ENCODE assay signal across 8 cellular contexts in genomic region chr17:81429353-81429774, GRCh38. TPM values are rescaled to one million over a fixed set of nuclear protein-coding genes. Genes with fewer than 3 reads are reported as not detected.
DNase-seq lines count a peak whose midpoint lies in the region; ATAC-seq and TF ChIP-seq lines count a peak whose summit lies in the region.

No MANE protein-coding gene starts in this region.

- H3F3A ChIP-seq in MM.1S (ENCODE audit: insufficient read depth, low read length): no peaks in the 10 kb centered on the region

- no peaks in the 10 kb centered on the region for H3K9me3 Mint-ChIP-seq in activated T-helper 17 cell treated with anti-CD3 and anti-CD28 coated beads, Interleukin-2, amount 50 U/mL, for 72 hours

- no peak overlapping the region for H3K9ac ChIP-seq in MM.1S (ENCODE audit: low read length)

- no peaks in the 10 kb centered on the region for H3K4me1 ChIP-seq in MM.1S (ENCODE audit: low read length)

- H3K4me3 Mint-ChIP-seq in activated T-helper 17 cell treated with anti-CD3 and anti-CD28 coated beads, Interleukin-2, amount 50 U/mL, for 72 hours: no peak overlapping the region

- no peaks in the 10 kb centered on the region for H3K79me2 ChIP-seq in MM.1S (ENCODE audit: low read length)

- no peak overlapping the region for H2AFZ ChIP-seq in MM.1S (ENCODE audit: low read length)

- DNase-seq in DMS153 (lab: John Stamatoyannopoulos, UW): peak; percentile 72
- DNase-seq in NCI-H2081 treated with DMSO at 0.1 percent for 48 hours (lab: John Stamatoyannopoulos, UW): peak; percentile 75
- DNase-seq in T47D (ENCODE audit: low read depth in 1 of 2, low spot score in 1 of 2): peak; percentile 86
- DNase-seq in lung microvascular endothelial cell (ENCODE audit: low read depth in 2 of 2): peak; percentile 62 to 88
- no peak for DNase-seq in MM.1S

- H3K4me2 ChIP-seq in MM.1S (ENCODE audit: low read depth, low read length): no peak overlapping the region

- peaks cover 6% of the 10 kb centered on the region for H3K27me3 Mint-ChIP-seq in activated T-helper 17 cell treated with anti-CD3 and anti-CD28 coated beads, Interleukin-2, amount 50 U/mL, for 72 hours

- no peaks in the 10 kb centered on the region for H3K36me3 Mint-ChIP-seq in activated T-helper 17 cell treated with anti-CD3 and anti-CD28 coated beads, Interleukin-2, amount 50 U/mL, for 72 hours (ENCODE audit: low read depth)

- no peaks in the 10 kb centered on the region for H3K9me3 ChIP-seq in MM.1S (replicated peaks; ENCODE audit: insufficient read depth, low read length)

- no peaks in the 10 kb centered on the region for H3K9me2 ChIP-seq in MM.1S (replicated peaks; ENCODE audit: insufficient read depth, low read length)

- H3K27ac Mint-ChIP-seq in activated T-helper 17 cell treated with anti-CD3 and anti-CD28 coated beads, Interleukin-2, amount 50 U/mL, for 72 hours: no peak overlapping the region

- peaks cover 76% of the 10 kb centered on the region for H3K27me3 ChIP-seq in MM.1S (replicated peaks; ENCODE audit: insufficient read depth, low read length)

- in situ Hi-C loops in T47D (cut with HindIII; ENCODE audit: low pct_unique_long_range_greater_than_20kb, low sequenced_read_pairs): no loop called here

- no peaks in the 10 kb centered on the region for H4K20me1 ChIP-seq in MM.1S (ENCODE audit: insufficient read depth, low read length)

- no peak overlapping the region for H3K27ac ChIP-seq in MM.1S (ENCODE audit: low read length)

- ATAC-seq in HG03432 (IDR thresholded peaks at IDR 0.05; ENCODE audit: unreplicated experiment) (no peak), GM19351 (IDR thresholded peaks at IDR 0.05; ENCODE audit: unreplicated experiment) (no peak)
- ATAC-seq in activated T-helper 17 cell treated with anti-CD3 and anti-CD28 coated beads, Interleukin-2, amount 50 U/mL, for 72 hours (replicated peaks): no peak

- no peaks in the 10 kb centered on the region for H3K36me3 ChIP-seq in MM.1S (replicated peaks; ENCODE audit: insufficient read depth, low read length)

- no peak for TF ChIP-seq CTCF in MM.1S (IDR thresholded peaks at IDR 0.05; ENCODE audit: low read length)

- no peaks in the 10 kb centered on the region for H3K4me1 Mint-ChIP-seq in activated T-helper 17 cell treated with anti-CD3 and anti-CD28 coated beads, Interleukin-2, amount 50 U/mL, for 72 hours

- no peak overlapping the region for H3K4me3 ChIP-seq in MM.1S (ENCODE audit: low read length)

RNA-seq across cellular contexts. Expression of gene BAHCC1, which starts 34.1 kb away (rescaled TPM):
- total RNA-seq in lung microvascular endothelial cell: 2.6 TPM in 2 replicates
- total RNA-seq in activated T-helper 17 cell treated with anti-CD3 and anti-CD28 coated beads, Interleukin-2, amount 50 U/mL, for 72 hours: under 1 TPM in 1 of 2 donors, not detected in 1; 0.26 TPM
